In genomic region chr9:136052991-136053756, GRCh38 we compare ENCODE assay signal across 8 cellular contexts. TPM values are rescaled to one million over a fixed set of nuclear protein-coding genes. Genes with fewer than 3 reads are reported as not detected.
DNase-seq lines count a peak whose midpoint lies in the region; ATAC-seq and TF ChIP-seq lines count a peak whose summit lies in the region.

No MANE protein-coding gene starts in this region.

- H3K36me3 ChIP-seq in fibroblast of lung (ENCODE audit: control insufficient read depth, insufficient read depth, low read length): peaks cover 9% of the 10 kb centered on the region
- H3K36me3 ChIP-seq in neutrophil: peaks cover 23% of the 10 kb centered on the region

- peaks cover 6% of the 10 kb centered on the region for H3K79me2 ChIP-seq in fibroblast of lung (ENCODE audit: control insufficient read depth, insufficient read depth, low read length)

- H3K4me1 ChIP-seq in fibroblast of lung (ENCODE audit: control insufficient read depth, extremely low read depth, insufficient read depth, low read length) (peaks cover 11% of the 10 kb centered on the region), neutrophil (ENCODE audit: control insufficient read depth in 1 of 2, insufficient read depth in 1 of 2, low read depth in 1 of 2, low read length in 1 of 2) (peaks cover 45 to 55% of the 10 kb centered on the region in 2 experiments)

- H3K27me3 ChIP-seq in fibroblast of lung (ENCODE audit: control insufficient read depth, insufficient read depth, low read length): no peaks in the 10 kb centered on the region
- H3K27me3 ChIP-seq in neutrophil: peaks cover 20% of the 10 kb centered on the region

- peak; percentile 60 for DNase-seq in NCI-H69 (lab: John Stamatoyannopoulos, UW)
- DNase-seq in fibroblast of lung (ENCODE audit: low read depth in 2 of 2): peak in 1 of 2 donors; percentile 29
- no peak for DNase-seq in NCI-H1436 (lab: John Stamatoyannopoulos, UW)

- no peaks in the 10 kb centered on the region for H4K20me1 ChIP-seq in fibroblast of lung (ENCODE audit: control insufficient read depth, extremely low read depth, insufficient read depth, low read length)

- H3K27ac ChIP-seq in C4-2B (peak overlapping the region; percentile 89), fibroblast of lung (ENCODE audit: insufficient read depth, low read length) (peak overlapping the region; percentile 56), neutrophil (peak overlapping the region; percentile 86)

- no peak overlapping the region for H2AFZ ChIP-seq in fibroblast of lung (ENCODE audit: low read length)

- H3K4me2 ChIP-seq in fibroblast of lung (ENCODE audit: extremely low read depth, insufficient read depth, low read length): peak overlapping the region; percentile 66

- H3K9ac ChIP-seq in fibroblast of lung (ENCODE audit: insufficient read depth, low read length): peak overlapping the region; percentile 2

- H3K9me3 ChIP-seq in fibroblast of lung (ENCODE audit: control insufficient read depth, insufficient read depth, low read depth, low read length) (no peaks in the 10 kb centered on the region), neutrophil (no peaks in the 10 kb centered on the region)

- ATAC-seq in HG03139 (IDR thresholded peaks at IDR 0.05; ENCODE audit: unreplicated experiment) (no peak), GM21447 (IDR thresholded peaks at IDR 0.05; ENCODE audit: unreplicated experiment) (no peak), GM18907 (IDR thresholded peaks at IDR 0.05; ENCODE audit: unreplicated experiment) (no peak)

- H3K4me3 ChIP-seq in fibroblast of lung (replicated peaks in 1 of 4; ENCODE audit: control extremely low read depth in 1 of 4, insufficient read depth in 1 of 4, low read depth in 3 of 4, low read length in 4 of 4): peak overlapping the region in 1 of 4 experiments; percentile 63
- H3K4me3 ChIP-seq in neutrophil (ENCODE audit: low read depth in 1 of 2, low read length in 1 of 2): peak overlapping the region in 1 of 2 experiments; percentile 98

- no peak for TF ChIP-seq CTCF in C4-2B (conservative IDR thresholded peaks at IDR 0.05)
- TF ChIP-seq CTCF in fibroblast of lung (conservative IDR thresholded peaks at IDR 0.05 in 1 of 2, IDR thresholded peaks at IDR 0.05 in 1 of 2; ENCODE audit: low read depth in 1 of 2, low read length in 2 of 2): no peak
- TF ChIP-seq CTCF in neutrophil (IDR thresholded peaks at IDR 0.05): no peak

RNA-seq across cellular contexts. Expression of gene NACC2, which starts 41.9 kb away (rescaled TPM):
- total RNA-seq in fibroblast of lung: 18.2 and 18.5 TPM in 2 replicates
- polyA plus RNA-seq in fibroblast of lung: 12.3 and 14.4 TPM in 2 replicates
- polyA plus RNA-seq in fibroblast of lung (2012): 19.3 and 19.8 TPM in 2 replicates
- 18.7 and 24.5 TPM in 2 replicates for polyA minus RNA-seq in fibroblast of lung (ENCODE audit: low replicate concordance)
